In genomic region chr3:71602256-71602655, GRCh38 we compare ENCODE assay signal across 1 cellular context.
TF ChIP-seq lines count a peak whose summit lies in the region.

No MANE protein-coding gene starts in this region.

TF ChIP-seq in IMR-90, 13 proteins besides CTCF, POLR2A, EP300 and RAD21 (continued from another document):
- no peak for TF ChIP-seq USF2 (IDR thresholded peaks at IDR 0.05; ENCODE audit: low read depth, low read length)
- no peak for TF ChIP-seq NFE2L2 (IDR thresholded peaks at IDR 0.05; ENCODE audit: low read depth, low read length)
- TF ChIP-seq MXI1 (IDR thresholded peaks at IDR 0.05; ENCODE audit: borderline replicate concordance, low read depth, low read length), result no peak
- no peak for TF ChIP-seq RFX5 (IDR thresholded peaks at IDR 0.05; ENCODE audit: low read depth, low read length)
- no peak for TF ChIP-seq BHLHE40 (IDR thresholded peaks at IDR 0.05; ENCODE audit: low read depth, low read length)
- TF ChIP-seq ELK1 (IDR thresholded peaks at IDR 0.05; ENCODE audit: borderline replicate concordance, low read depth, low read length), result no peak
